ENCODE assay signal across 8 cellular contexts in the genomic region with DNA sequence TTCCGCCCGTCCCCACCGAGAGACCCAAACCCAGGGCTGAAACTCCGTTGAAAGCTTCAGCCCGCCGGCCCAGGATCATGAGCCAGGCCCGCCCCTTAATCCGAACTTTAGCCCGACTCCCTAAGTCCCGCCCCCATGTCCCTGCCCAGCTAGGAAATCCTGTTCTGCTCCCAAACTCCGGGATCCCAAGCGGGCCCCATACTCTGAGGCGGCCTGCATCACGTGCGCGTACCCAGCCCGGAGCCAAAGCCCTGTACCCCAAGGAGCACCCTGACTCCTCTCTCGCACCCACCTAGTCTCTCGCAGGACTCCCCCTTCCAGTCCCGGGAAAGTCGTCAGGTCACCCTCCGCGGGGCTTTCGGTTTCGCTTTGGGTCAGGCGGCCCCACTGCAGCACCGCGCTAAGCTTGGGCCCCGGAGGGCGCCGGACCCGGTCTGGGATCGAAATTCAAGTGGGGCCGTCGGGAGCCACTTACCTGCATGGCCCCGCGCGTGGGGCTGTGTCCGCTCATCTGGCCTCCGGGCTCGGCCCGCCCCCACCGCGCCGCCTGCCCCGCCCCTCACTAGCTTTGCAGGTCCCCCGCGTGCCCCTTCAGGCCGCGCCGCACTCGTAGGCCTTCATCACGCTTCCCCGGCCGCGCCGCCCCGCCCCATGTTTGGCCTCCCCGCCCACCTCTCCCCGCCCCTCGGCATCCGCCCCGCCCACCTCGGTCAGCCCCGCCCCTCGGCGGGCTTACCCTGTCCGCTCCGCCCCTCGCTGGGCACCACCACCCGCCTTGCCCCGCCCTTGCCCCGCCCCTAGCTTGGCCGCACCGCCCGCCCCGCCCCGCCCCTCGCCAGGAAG. TPM values are rescaled to one million over a fixed set of nuclear protein-coding genes. Genes with fewer than 3 reads are reported as not detected.
DNase-seq lines count a peak whose midpoint lies in the region; ATAC-seq, FAIRE-seq and TF ChIP-seq lines count a peak whose summit lies in the region.

A gene (minus strand): TSS at position 629 of the 843 bp plus-strand sequence. CDS start 118 bp downstream, at position 511.

- peak within 1 kb of the TSS; percentile 69 for H3K4me3 ChIP-seq in WERI-Rb-1 (ENCODE audit: low read depth, low read length)
- H3K4me3 ChIP-seq in mammary epithelial cell (replicated peaks in 1 of 3; ENCODE audit: insufficient read depth in 1 of 3, low read depth in 2 of 3, low read length in 3 of 3): peak within 1 kb of the TSS; percentile 80 to 93 (median 81)
- peak within 1 kb of the TSS; percentile 55 to 70 for H3K4me3 ChIP-seq in small intestine (ENCODE audit: low read depth in 1 of 2, low read length in 2 of 2)

- H3K9me3 ChIP-seq in WERI-Rb-1 (ENCODE audit: severe bottlenecking) (peaks cover 6% of the 10 kb centered on the region), mammary epithelial cell (replicated peaks; ENCODE audit: insufficient read depth, low read length) (no peaks in the 10 kb centered on the region), small intestine (ENCODE audit: control insufficient read depth, low read depth) (no peaks in the 10 kb centered on the region)

- H3K4me1 ChIP-seq in mammary epithelial cell (ENCODE audit: insufficient read depth, low read length) (peaks cover 15% of the 10 kb centered on the region), small intestine (ENCODE audit: control insufficient read depth in 2 of 2, insufficient read depth in 1 of 2, low read depth in 1 of 2, low read length in 1 of 2) (peaks cover 0 to 2% of the 10 kb centered on the region in 2 donors)

- H3K27me3 ChIP-seq in WERI-Rb-1 (ENCODE audit: insufficient read depth, low read depth, severe bottlenecking) (no peaks in the 10 kb centered on the region), mammary epithelial cell (ENCODE audit: insufficient read depth, low read length) (no peaks in the 10 kb centered on the region), small intestine (ENCODE audit: control insufficient read depth in 2 of 2, insufficient read depth in 2 of 2, low read length in 2 of 2) (no peaks in the 10 kb centered on the region)

- in situ Hi-C loops in mammary epithelial cell (cut with MboI; ENCODE audit: low sequenced_read_pairs in 2 of 2): no loop called here

- H2AFZ ChIP-seq in mammary epithelial cell (ENCODE audit: low read depth, low read length): peak within 1 kb of the TSS; percentile 98

- H3K36me3 ChIP-seq in WERI-Rb-1: peaks cover 34% of the 10 kb centered on the region
- H3K36me3 ChIP-seq in mammary epithelial cell (ENCODE audit: insufficient read depth, low read length): peaks cover 8% of the 10 kb centered on the region
- peaks cover 4 to 5% of the 10 kb centered on the region in 2 donors for H3K36me3 ChIP-seq in small intestine (ENCODE audit: control insufficient read depth in 2 of 2, insufficient read depth in 2 of 2, low read length in 2 of 2)

- peaks cover 11% of the 10 kb centered on the region for H3K79me2 ChIP-seq in mammary epithelial cell (ENCODE audit: insufficient read depth, low read length)

- CTCF ChIA-PET in mammary epithelial cell (lab: Charles Lee; ENCODE audit: low non-redundant PET): interaction anchor here (0.6 to 0.9 kb wide), 3 partner anchors 71 to 1738 kb away, joined by 4 to 5 read pairs (median 4); no protein-coding TSS in a partner anchor

- TF ChIP-seq CTCF in WERI-Rb-1 (IDR thresholded peaks at IDR 0.05; ENCODE audit: low read depth, low read length) (no peak), mammary epithelial cell (conservative IDR thresholded peaks at IDR 0.05 in 1 of 2, IDR thresholded peaks at IDR 0.05 in 1 of 2; ENCODE audit: extremely low read depth in 1 of 2, insufficient read depth in 1 of 2, low read depth in 1 of 2, low read length in 2 of 2) (no peak)

- dilution Hi-C loops in mammary epithelial cell (cut with HindIII; ENCODE audit: low sequenced_read_pairs): no loop called here

- no TSS peak for BruUV-seq in mammary epithelial cell (replicated peaks; lab: Mats Ljungman, UMichigan)

- WGBS in mammary epithelial cell (ENCODE audit: low coverage, missing lambda C conversion rate): 0% methylated on average over 10 of the region's 79 CpGs
- WGBS in small intestine, 3 donors: 0 to 1% (median 1%) methylated on average over 33 to 79 of the region's 79 CpGs

- ATAC-seq in HG02943 (IDR thresholded peaks at IDR 0.05; ENCODE audit: low read depth, unreplicated experiment): peak; percentile 59

- H3K4me2 ChIP-seq in mammary epithelial cell (ENCODE audit: insufficient read depth, low read depth, low read length): peak within 1 kb of the TSS; percentile 81

- H3K27ac ChIP-seq in WERI-Rb-1 (peak within 1 kb of the TSS; percentile 85), mammary epithelial cell (ENCODE audit: insufficient read depth, low read depth, low read length) (peak within 1 kb of the TSS; percentile 81), small intestine (ENCODE audit: low read depth in 1 of 2, low read length in 1 of 2) (peak within 1 kb of the TSS; percentile 91 to 97)

- intact Hi-C loops in mammary epithelial cell (cut with micrococcal nuclease): loop anchor here (5.0 kb wide), 1 partner anchor 300 kb away; no protein-coding TSS in a partner anchor

- peak; percentile 78 to 86 for DNase-seq in SHP77 (lab: John Stamatoyannopoulos, UW)
- no peak for DNase-seq in SHP77 treated with DMSO at 0.1 percent for 48 hours (lab: John Stamatoyannopoulos, UW)
- peak; percentile 49 for DNase-seq in NCI-H2107 treated with DMSO at 0.1 percent for 48 hours (lab: John Stamatoyannopoulos, UW; ENCODE audit: unreplicated experiment)
- peak; percentile 91 for DNase-seq in WERI-Rb-1
- DNase-seq in mammary epithelial cell: peak; percentile 82
- peak; percentile 94 for DNase-seq in iPS-NIHi7 (ENCODE audit: extremely low spot score)
- DNase-seq in small intestine: peak; percentile 92

- no peaks in the 10 kb centered on the region for H4K20me1 ChIP-seq in mammary epithelial cell (ENCODE audit: insufficient read depth, low read length)

- FAIRE-seq in small intestine (lab: Jason Lieb, UNC): no peak

- peak within 1 kb of the TSS; percentile 83 for H3K9ac ChIP-seq in mammary epithelial cell (ENCODE audit: insufficient read depth, low read length)

RNA-seq across cellular contexts. Expression of the gene that starts here (rescaled TPM):
- total RNA-seq in mammary epithelial cell: 10 to 100 TPM; 49.5 to 58.5 TPM
- polyA plus RNA-seq in mammary epithelial cell: 56.4 TPM
- polyA minus RNA-seq in mammary epithelial cell: 123 TPM
- polyA plus RNA-seq in small intestine: 100 to 1,000 TPM in 2 of 3 donors, 10 to 100 TPM in 1; 98.2 to 200 (median 187) TPM
